Comparison of ENCODE assay signal across 8 cellular contexts in the genomic region with DNA sequence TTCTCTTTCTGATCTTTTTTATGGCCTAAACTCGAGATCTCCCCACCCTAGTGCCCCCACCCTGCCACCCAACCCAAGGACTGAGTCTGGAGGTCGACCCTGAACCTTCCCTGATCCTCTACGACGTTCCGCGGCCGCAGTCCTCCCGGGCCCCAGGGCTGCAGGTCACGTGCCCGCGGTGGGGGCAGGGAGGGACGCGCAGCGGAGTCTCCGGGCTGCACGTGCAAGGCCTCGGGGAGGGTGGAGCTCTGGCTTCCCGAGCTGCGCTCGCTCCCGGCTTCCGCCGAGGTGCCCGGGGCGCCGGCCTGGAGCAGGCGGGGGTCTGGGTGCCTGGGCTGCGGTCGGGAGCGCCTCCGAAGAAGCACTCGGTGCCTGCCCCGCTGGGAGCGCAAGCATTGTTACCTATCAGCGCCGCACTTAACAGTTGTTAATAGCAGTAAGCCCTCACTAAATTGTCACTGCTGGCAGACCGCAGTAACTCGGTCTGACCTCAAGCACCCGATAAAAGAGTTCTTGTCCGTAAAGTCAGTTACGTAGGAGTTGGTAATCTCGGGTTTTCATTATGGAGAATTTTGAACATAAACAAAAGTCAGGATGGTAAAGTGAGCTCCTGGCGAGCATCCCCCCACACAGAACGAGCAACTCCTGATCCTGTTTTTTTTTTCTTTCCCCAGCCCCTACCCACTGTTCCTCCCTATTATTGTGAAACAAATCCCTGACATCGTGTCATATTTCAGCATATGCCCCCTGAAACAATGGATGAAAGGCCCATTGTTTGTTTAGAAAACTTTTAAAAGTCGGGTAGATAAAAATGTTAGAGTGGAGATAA.
DNase-seq lines count a peak whose midpoint lies in the region; ATAC-seq and TF ChIP-seq lines count a peak whose summit lies in the region.

No MANE protein-coding gene starts in this region.

- peak overlapping the region; percentile 93 for H3K9ac ChIP-seq in BLaER1

- H3K4me1 ChIP-seq in BLaER1, result peaks cover 26% of the 10 kb centered on the region
- H3K4me1 ChIP-seq in RWPE2 (ENCODE audit: insufficient read depth, poor library complexity, severe bottlenecking), result peaks cover 7% of the 10 kb centered on the region

- peak overlapping the region; percentile 97 for H3K27ac ChIP-seq in BLaER1
- H3K27ac ChIP-seq in KOPT-K1 (ENCODE audit: low read depth, low read length, poor library complexity, severe bottlenecking), result peak overlapping the region; percentile 80
- peak overlapping the region; percentile 78 for H3K27ac ChIP-seq in RWPE2 (ENCODE audit: poor library complexity, severe bottlenecking)

- H3K9me3 Mint-ChIP-seq in naive thymus-derived CD8-positive, alpha-beta T cell, result no peaks in the 10 kb centered on the region

- peak overlapping the region; percentile 61 to 89 (median 84) for H3K4me3 Mint-ChIP-seq in naive thymus-derived CD8-positive, alpha-beta T cell

- peak overlapping the region in 9 of 10 donors; percentile 32 to 92 (median 83) for H3K27ac Mint-ChIP-seq in naive thymus-derived CD8-positive, alpha-beta T cell

- TF ChIP-seq CTCF in RWPE2 (IDR thresholded peaks at IDR 0.05; ENCODE audit: poor library complexity, severe bottlenecking), result peak; percentile 16

- H3K4me1 Mint-ChIP-seq in naive thymus-derived CD8-positive, alpha-beta T cell, result peaks cover 4 to 24% (median 19%) of the 10 kb centered on the region in 4 donors

- H3K27me3 Mint-ChIP-seq in naive thymus-derived CD8-positive, alpha-beta T cell, result no peaks in the 10 kb centered on the region

- H3K36me3 Mint-ChIP-seq in naive thymus-derived CD8-positive, alpha-beta T cell, result no peaks in the 10 kb centered on the region

- peak overlapping the region; percentile 97 for H3K4me2 ChIP-seq in BLaER1

- H3K9me3 ChIP-seq in BLaER1 (no peaks in the 10 kb centered on the region), KOPT-K1 (ENCODE audit: insufficient read depth, low read length, poor library complexity, severe bottlenecking) (no peaks in the 10 kb centered on the region), RWPE2 (ENCODE audit: severe bottlenecking) (no peaks in the 10 kb centered on the region)

- DNase-seq in RWPE2 (ENCODE audit: low spot score) (peak; percentile 74), fibroblast of peridontal ligament (ENCODE audit: extremely low read depth) (peak; percentile 71)
- peak; percentile 77 for DNase-seq in activated effector memory CD4-positive, alpha-beta T cell treated with Interleukin-2 at 50 U/mL for 16 hours
- DNase-seq in naive thymus-derived CD8-positive, alpha-beta T cell, result peak; percentile 64 to 86 (median 76)
- peak; percentile 55 to 74 for DNase-seq in stimulated activated CD8-positive, alpha-beta memory T cell treated with anti-CD3 and anti-CD28 coated beads, Interleukin-7, amount 100 ng/mL, for 48 hours (ENCODE audit: extremely low read depth in 1 of 2, low read depth in 1 of 2)

- H4K20me1 ChIP-seq in BLaER1, result no peaks in the 10 kb centered on the region

- H3K36me3 ChIP-seq in BLaER1 (no peaks in the 10 kb centered on the region), KOPT-K1 (ENCODE audit: insufficient read depth, low read length) (no peaks in the 10 kb centered on the region), RWPE2 (ENCODE audit: low read depth) (no peaks in the 10 kb centered on the region)

- H3K4me3 ChIP-seq in BLaER1 (peak overlapping the region; percentile 73), RWPE2 (ENCODE audit: severe bottlenecking) (peak overlapping the region; percentile 60)

- H3K27me3 ChIP-seq in BLaER1 (no peaks in the 10 kb centered on the region), RWPE2 (ENCODE audit: insufficient read depth, poor library complexity, severe bottlenecking) (no peaks in the 10 kb centered on the region)

- ATAC-seq in GM19463 (IDR thresholded peaks at IDR 0.05; ENCODE audit: unreplicated experiment), result peak; percentile 58
- peak; percentile 60 for ATAC-seq in RWPE2 (ENCODE audit: low read depth)
- peak; percentile 80 to 86 for ATAC-seq in naive thymus-derived CD8-positive, alpha-beta T cell

- POLR2A ChIA-PET in naive thymus-derived CD8-positive, alpha-beta T cell (lab: Charles Lee), result interaction anchor here (0.5 to 3.2 kb wide), 8 partner anchors 9 to 663 kb away, joined by 3 to 54 read pairs (median 4); a partner anchor contains a TSS

Comparison
In these comparisons a context has a peak if more than half of its experiments do, and no peak if none do; other contexts are left out.
1. Peak in every context shown above with its lines: DNase-seq, ATAC-seq, H3K4me3 ChIP-seq and H3K27ac ChIP-seq.